ENCODE assay signal across 28 cellular contexts in genomic region chr5:151810449-151810848, GRCh38. TPM values are rescaled to one million over a fixed set of nuclear protein-coding genes. Genes with fewer than 3 reads are reported as not detected.
A peak's percentile ranks its signal among the peaks of the same experiment; 100 is the strongest.
DNase-seq lines count a peak whose midpoint lies in the region; ATAC-seq and TF ChIP-seq lines count a peak whose summit lies in the region.
"Had no signal": no experiment of that assay in that cellular context is flagged by ENCODE, and none has a peak within 500 bp of the region (broad histone marks: within the 10 kb centered on the region; RNA-seq: fewer than 3 reads in every experiment).

No MANE protein-coding gene starts in this region.

- intact Hi-C loops in CD8-positive, alpha-beta T cell (cut with DNase I, micrococcal nuclease), result no loop called here

- DNase-seq in SIG-M5 treated with dmso at 0.1 percent for 504 hours (lab: John Stamatoyannopoulos, UW; ENCODE audit: unreplicated experiment), result peak; percentile 8
- DNase-seq in SIG-M5 (lab: John Stamatoyannopoulos, UW), result no peak
- no peak for DNase-seq in CD8-positive, alpha-beta T cell
- no peak for DNase-seq in T-helper 2 cell treated with Interferon-gamma antibody and Interleukin-4, amounts not matched to agents 5 μg/mL and 100 μg/mL, for 36 hours (ENCODE audit: low spot score)
- peak; percentile 21 for DNase-seq in fibroblast of pulmonary artery (ENCODE audit: low read depth)
- no peak for DNase-seq in NCI-H748 (lab: John Stamatoyannopoulos, UW; ENCODE audit: unreplicated experiment)
- DNase-seq in HUDEP-2 (lab: John Stamatoyannopoulos, UW; ENCODE audit: unreplicated experiment in 76 of 76), result no peak
- DNase-seq in hepatic stellate cell (ENCODE audit: low spot score), result no peak
- DNase-seq: 8988T; activated CD4-positive, alpha-beta memory T cell treated with anti-CD3 and anti-CD28 coated beads, Interleukin-2, amount 10 ng/mL, durations not matched to agents 7 days and 5 days; activated CD4-positive, CD25-positive, alpha-beta regulatory T cell; activated naive CD8-positive, alpha-beta T cell treated with anti-CD3 and anti-CD28 coated beads, Interleukin-2, amount 10 ng/mL, durations not matched to agents 7 days and 5 days; activated T-cell treated with anti-CD3 and anti-CD28 coated beads, Interleukin-2, amount 50 U/mL, for 1 hour; body of pancreas; colonic mucosa; DMS53; GDM1; HCEC 1CT; islet precursor cell; KG1; NCI-H1694 treated with DMSO at 0.1 percent for 48 hours; NCI-H526 treated with DMSO at 0.1 percent for 48 hours; nucleus accumbens; RPMI8226; stimulated activated CD4-positive, alpha-beta T cell treated with anti-CD3 and anti-CD28 coated beads, Interleukin-4, amount 100 ng/mL, for 24 hours; stimulated activated naive CD8-positive, alpha-beta T cell treated with anti-CD3 and anti-CD28 coated beads, Interleukin-15, amount 100 ng/mL, for 72 hours; T-helper 9 cell; transverse colon had no signal

- H3K36me3 Mint-ChIP-seq in CD8-positive, alpha-beta T cell, result peaks cover 76% of the 10 kb centered on the region
- H3K36me3 Mint-ChIP-seq in T-helper 2 cell treated with Interferon-gamma antibody and Interleukin-4, amounts not matched to agents 5 μg/mL and 100 μg/mL, for 36 hours (ENCODE audit: low read depth), result peaks cover 64% of the 10 kb centered on the region

- no peaks in the 10 kb centered on the region for H3K27me3 Mint-ChIP-seq in CD8-positive, alpha-beta T cell (ENCODE audit: low read depth)
- no peaks in the 10 kb centered on the region for H3K27me3 Mint-ChIP-seq in T-helper 2 cell treated with Interferon-gamma antibody and Interleukin-4, amounts not matched to agents 5 μg/mL and 100 μg/mL, for 36 hours (ENCODE audit: low read depth)
- H3K27me3 Mint-ChIP-seq: activated CD4-positive, alpha-beta memory T cell treated with anti-CD3 and anti-CD28 coated beads, Interleukin-2, amount 10 ng/mL, durations not matched to agents 7 days and 5 days; activated naive CD8-positive, alpha-beta T cell treated with anti-CD3 and anti-CD28 coated beads, Interleukin-2, amount 10 ng/mL, durations not matched to agents 7 days and 5 days; stimulated activated naive CD8-positive, alpha-beta T cell treated with anti-CD3 and anti-CD28 coated beads, Interleukin-15, amount 100 ng/mL, for 72 hours had no signal

- CTCF ChIA-PET in CD8-positive, alpha-beta T cell (lab: Charles Lee), result no interaction called here

- TF ChIP-seq CTCF in CD8-positive, alpha-beta T cell (IDR thresholded peaks at IDR 0.05), result no peak
- TF ChIP-seq CTCF in fibroblast of pulmonary artery (IDR thresholded peaks at IDR 0.05; ENCODE audit: low read length, missing control alignments), result no peak

- H3K4me3 ChIP-seq in CD8-positive, alpha-beta T cell (ENCODE audit: low read depth, low read length), result no peak overlapping the region
- no peak overlapping the region for H3K4me3 ChIP-seq in fibroblast of pulmonary artery (replicated peaks; ENCODE audit: low read depth, low read length)
- H3K4me3 ChIP-seq: body of pancreas, colonic mucosa, transverse colon had no signal

- H3K36me3 ChIP-seq in CD8-positive, alpha-beta T cell (ENCODE audit: insufficient read depth, low read length), result peaks cover 9% of the 10 kb centered on the region
- H3K36me3 ChIP-seq: colonic mucosa had no signal

- no peak overlapping the region for H3K4me3 Mint-ChIP-seq in CD8-positive, alpha-beta T cell
- no peak overlapping the region for H3K4me3 Mint-ChIP-seq in T-helper 2 cell treated with Interferon-gamma antibody and Interleukin-4, amounts not matched to agents 5 μg/mL and 100 μg/mL, for 36 hours
- H3K4me3 Mint-ChIP-seq: activated CD4-positive, alpha-beta memory T cell treated with anti-CD3 and anti-CD28 coated beads, Interleukin-2, amount 10 ng/mL, durations not matched to agents 7 days and 5 days; activated naive CD8-positive, alpha-beta T cell treated with anti-CD3 and anti-CD28 coated beads, Interleukin-2, amount 10 ng/mL, durations not matched to agents 7 days and 5 days; stimulated activated naive CD8-positive, alpha-beta T cell treated with anti-CD3 and anti-CD28 coated beads, Interleukin-15, amount 100 ng/mL, for 72 hours had no signal

- POLR2A ChIA-PET in CD8-positive, alpha-beta T cell (lab: Charles Lee), result no interaction called here

- H3K27ac Mint-ChIP-seq in CD8-positive, alpha-beta T cell, result peak overlapping the region; percentile 6
- peak overlapping the region; percentile 29 for H3K27ac Mint-ChIP-seq in T-helper 2 cell treated with Interferon-gamma antibody and Interleukin-4, amounts not matched to agents 5 μg/mL and 100 μg/mL, for 36 hours
- H3K27ac Mint-ChIP-seq: activated CD4-positive, alpha-beta memory T cell treated with anti-CD3 and anti-CD28 coated beads, Interleukin-2, amount 10 ng/mL, durations not matched to agents 7 days and 5 days; activated naive CD8-positive, alpha-beta T cell treated with anti-CD3 and anti-CD28 coated beads, Interleukin-2, amount 10 ng/mL, durations not matched to agents 7 days and 5 days had no signal

- H3K9me3 ChIP-seq in CD8-positive, alpha-beta T cell (ENCODE audit: low read length), result no peaks in the 10 kb centered on the region
- H3K9me3 ChIP-seq: body of pancreas, colonic mucosa, transverse colon had no signal

- H3K4me1 Mint-ChIP-seq in CD8-positive, alpha-beta T cell (ENCODE audit: low read depth), result peaks cover 11% of the 10 kb centered on the region
- H3K4me1 Mint-ChIP-seq in T-helper 2 cell treated with Interferon-gamma antibody and Interleukin-4, amounts not matched to agents 5 μg/mL and 100 μg/mL, for 36 hours (ENCODE audit: low read depth), result peaks cover 11% of the 10 kb centered on the region

- no peak overlapping the region for H3K27ac ChIP-seq in CD8-positive, alpha-beta T cell (ENCODE audit: low read depth, low read length)
- H3K27ac ChIP-seq: body of pancreas, colonic mucosa, transverse colon had no signal

- H3K4me1 ChIP-seq in CD8-positive, alpha-beta T cell (ENCODE audit: insufficient read depth, low read length), result no peaks in the 10 kb centered on the region
- H3K4me1 ChIP-seq: body of pancreas, colonic mucosa had no signal

- H3K27me3 ChIP-seq in CD8-positive, alpha-beta T cell (ENCODE audit: insufficient read depth, low read length), result no peaks in the 10 kb centered on the region
- H3K27me3 ChIP-seq: body of pancreas, colonic mucosa, transverse colon had no signal

- ATAC-seq in CD8-positive, alpha-beta T cell, result no peak
- ATAC-seq: body of pancreas; stimulated activated naive CD8-positive, alpha-beta T cell treated with anti-CD3 and anti-CD28 coated beads, Interleukin-15, amount 100 ng/mL, for 72 hours had no signal

- no peaks in the 10 kb centered on the region for H3K9me3 Mint-ChIP-seq in CD8-positive, alpha-beta T cell
- peaks cover 8% of the 10 kb centered on the region for H3K9me3 Mint-ChIP-seq in T-helper 2 cell treated with Interferon-gamma antibody and Interleukin-4, amounts not matched to agents 5 μg/mL and 100 μg/mL, for 36 hours
- H3K9me3 Mint-ChIP-seq: activated naive CD8-positive, alpha-beta T cell treated with anti-CD3 and anti-CD28 coated beads, Interleukin-2, amount 10 ng/mL, durations not matched to agents 7 days and 5 days had no signal

RNA-seq across cellular contexts. Expression of gene G3BP1, which starts 38.7 kb away (rescaled TPM):
- 10 to 100 TPM; 89.1 to 91.1 TPM for total RNA-seq in CD8-positive, alpha-beta T cell

RNA-seq across cellular contexts. Expression of gene ATOX1, which starts 52.0 kb away (rescaled TPM):
- total RNA-seq in CD8-positive, alpha-beta T cell, result 10 to 100 TPM; 12.6 to 13.2 TPM

Comparison
In these comparisons a context has a peak if more than half of its experiments do, and no peak if none do; other contexts are left out.
1. DNase-seq: peak in SIG-M5 treated with dmso at 0.1 percent for 504 hours (single experiment) and fibroblast of pulmonary artery (single experiment); none in SIG-M5 (single experiment), CD8-positive, alpha-beta T cell (0 of 7), T-helper 2 cell treated with Interferon-gamma antibody and Interleukin-4, amounts not matched to agents 5 μg/mL and 100 μg/mL, for 36 hours (single experiment), NCI-H748 (single experiment), HUDEP-2 (0 of 76) and hepatic stellate cell (single experiment).